ENCODE assay signal across 28 cellular contexts in the genomic region with DNA sequence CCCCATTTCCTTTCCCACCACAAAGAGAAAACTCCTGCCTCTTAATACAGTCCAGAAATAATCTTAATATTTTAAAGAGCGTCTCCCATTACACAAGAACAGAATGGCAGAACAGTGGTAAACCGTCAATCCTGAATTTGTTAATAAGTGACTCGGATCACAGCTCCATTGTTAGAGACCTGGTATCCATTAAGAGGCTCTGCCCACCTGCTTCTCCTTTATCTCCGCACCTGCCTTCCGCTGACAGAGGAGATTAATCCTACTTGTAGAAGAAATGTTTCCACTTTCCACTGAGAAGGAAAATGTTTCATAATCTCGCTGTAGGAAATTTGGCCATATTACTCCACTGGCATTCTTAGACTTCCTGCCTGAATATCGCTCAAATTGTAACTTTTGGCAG.
A peak's percentile ranks its signal among the peaks of the same experiment; 100 is the strongest.
DNase-seq lines count a peak whose midpoint lies in the region; TF ChIP-seq lines count a peak whose summit lies in the region.
"Had no signal": no experiment of that assay in that cellular context is flagged by ENCODE, and none has a peak within 500 bp of the region (broad histone marks: within the 10 kb centered on the region; RNA-seq: fewer than 3 reads in every experiment).

No MANE protein-coding gene starts in this region.

- CTCF ChIA-PET in activated naive CD4-positive, alpha-beta T cell treated with anti-CD3 and anti-CD28 coated beads for 36 hours (lab: Charles Lee): no interaction called here

- H3K27ac ChIP-seq in left ventricle myocardium inferior (replicated peaks): no peak overlapping the region
- H3K27ac ChIP-seq: BLaER1 treated with 17β-estradiol and CSF1 and Interleukin-3, amounts not matched to agents 10 nM and 100 nM; PC-9; SJCRH30 had no signal

- H3K4me3 ChIP-seq in left ventricle myocardium inferior: no peak overlapping the region
- H3K4me3 ChIP-seq: BLaER1 treated with 17β-estradiol and CSF1 and Interleukin-3, amounts not matched to agents 10 nM and 100 nM; GM12878; MG63; PC-9; SJCRH30 had no signal

- H3K36me3 ChIP-seq in left ventricle myocardium inferior: no peaks in the 10 kb centered on the region
- H3K36me3 ChIP-seq: BLaER1 treated with 17β-estradiol and CSF1 and Interleukin-3, amounts not matched to agents 10 nM and 100 nM; MG63; SJCRH30 had no signal

- H3K9me3 Mint-ChIP-seq in progenitor cell of endocrine pancreas (ENCODE audit: low read depth): peaks cover 2% of the 10 kb centered on the region
- H3K9me3 Mint-ChIP-seq in activated naive CD4-positive, alpha-beta T cell treated with anti-CD3 and anti-CD28 coated beads for 36 hours: peaks cover 8% of the 10 kb centered on the region

- H3K9me3 ChIP-seq in left ventricle myocardium inferior (replicated peaks): no peaks in the 10 kb centered on the region
- H3K9me3 ChIP-seq: BLaER1 treated with 17β-estradiol and CSF1 and Interleukin-3, amounts not matched to agents 10 nM and 100 nM; MG63; SJCRH30 had no signal

- no peaks in the 10 kb centered on the region for H3K36me3 Mint-ChIP-seq in progenitor cell of endocrine pancreas (ENCODE audit: insufficient read depth)
- no peaks in the 10 kb centered on the region for H3K36me3 Mint-ChIP-seq in activated naive CD4-positive, alpha-beta T cell treated with anti-CD3 and anti-CD28 coated beads for 36 hours (ENCODE audit: low read depth)
- H3K36me3 Mint-ChIP-seq: CD4-positive, alpha-beta memory T cell had no signal

- peaks cover 18% of the 10 kb centered on the region for H3K4me1 Mint-ChIP-seq in progenitor cell of endocrine pancreas (ENCODE audit: low read depth)
- H3K4me1 Mint-ChIP-seq in activated naive CD4-positive, alpha-beta T cell treated with anti-CD3 and anti-CD28 coated beads for 36 hours (ENCODE audit: low read depth): no peaks in the 10 kb centered on the region
- H3K4me1 Mint-ChIP-seq: CD4-positive, alpha-beta memory T cell had no signal

- TF ChIP-seq CTCF in progenitor cell of endocrine pancreas (IDR thresholded peaks at IDR 0.05; ENCODE audit: unreplicated experiment) (no peak), left ventricle myocardium inferior (IDR thresholded peaks at IDR 0.05; ENCODE audit: borderline replicate concordance) (no peak)

- H3K4me3 Mint-ChIP-seq in progenitor cell of endocrine pancreas (ENCODE audit: low read depth): peak overlapping the region; percentile 1
- no peak overlapping the region for H3K4me3 Mint-ChIP-seq in activated naive CD4-positive, alpha-beta T cell treated with anti-CD3 and anti-CD28 coated beads for 36 hours
- H3K4me3 Mint-ChIP-seq: CD4-positive, alpha-beta memory T cell had no signal

- H3K27me3 Mint-ChIP-seq in progenitor cell of endocrine pancreas: no peaks in the 10 kb centered on the region
- no peaks in the 10 kb centered on the region for H3K27me3 Mint-ChIP-seq in activated naive CD4-positive, alpha-beta T cell treated with anti-CD3 and anti-CD28 coated beads for 36 hours (ENCODE audit: low read depth)
- H3K27me3 Mint-ChIP-seq: CD4-positive, alpha-beta memory T cell had no signal

- no peaks in the 10 kb centered on the region for H3K27me3 ChIP-seq in left ventricle myocardium inferior (ENCODE audit: low read depth)
- H3K27me3 ChIP-seq: BLaER1 treated with 17β-estradiol and CSF1 and Interleukin-3, amounts not matched to agents 10 nM and 100 nM; MG63 had no signal

- intact Hi-C loops in activated naive CD4-positive, alpha-beta T cell treated with anti-CD3 and anti-CD28 coated beads for 36 hours (cut with micrococcal nuclease): no loop called here
- intact Hi-C loops in left ventricle myocardium inferior (cut with micrococcal nuclease): no loop called here

- H3K27ac Mint-ChIP-seq in progenitor cell of endocrine pancreas: peak overlapping the region; percentile 87
- H3K27ac Mint-ChIP-seq in activated naive CD4-positive, alpha-beta T cell treated with anti-CD3 and anti-CD28 coated beads for 36 hours: no peak overlapping the region

- peak; percentile 3 for DNase-seq in NCI-H748 (lab: John Stamatoyannopoulos, UW; ENCODE audit: unreplicated experiment)
- no peak for DNase-seq in NCI-H748 treated with DMSO at 0.1 percent for 48 hours (lab: John Stamatoyannopoulos, UW)
- DNase-seq in NCI-H69 (lab: John Stamatoyannopoulos, UW): peak; percentile 57
- DNase-seq in iPS-NIHi7 (ENCODE audit: extremely low spot score): peak; percentile 10
- no peak for DNase-seq in progenitor cell of endocrine pancreas (ENCODE audit: low spot score, unreplicated experiment)
- DNase-seq in activated naive CD4-positive, alpha-beta T cell treated with anti-CD3 and anti-CD28 coated beads for 36 hours: no peak
- DNase-seq in germinal center (ENCODE audit: low spot score): no peak
- no peak for DNase-seq in left ventricle myocardium inferior
- DNase-seq: AML-193; CD4-positive, alpha-beta memory T cell; COR-L47; DMS79; EL; GDM1; GOT3; HCEC 1CT; IMR-90; KG1; MG63; NCI-H1436; NCI-H1930; NCI-H2107; NCI-H446 treated with DMSO at 0.1 percent for 48 hours; NCI-H774; PC-9 had no signal

- H3K4me1 ChIP-seq in left ventricle myocardium inferior: no peaks in the 10 kb centered on the region
- H3K4me1 ChIP-seq: BLaER1 treated with 17β-estradiol and CSF1 and Interleukin-3, amounts not matched to agents 10 nM and 100 nM; SJCRH30 had no signal

Comparison
In these comparisons a context has a peak if more than half of its experiments do, and no peak if none do; other contexts are left out.
1. DNase-seq: peak in NCI-H748 (single experiment), NCI-H69 (single experiment) and iPS-NIHi7 (single experiment); none in NCI-H748 treated with DMSO at 0.1 percent for 48 hours (single experiment), progenitor cell of endocrine pancreas (single experiment), activated naive CD4-positive, alpha-beta T cell treated with anti-CD3 and anti-CD28 coated beads for 36 hours (single experiment), germinal center (single experiment) and left ventricle myocardium inferior (single experiment).